3 cellular contexts compared by ENCODE assay signal in the genomic region with DNA sequence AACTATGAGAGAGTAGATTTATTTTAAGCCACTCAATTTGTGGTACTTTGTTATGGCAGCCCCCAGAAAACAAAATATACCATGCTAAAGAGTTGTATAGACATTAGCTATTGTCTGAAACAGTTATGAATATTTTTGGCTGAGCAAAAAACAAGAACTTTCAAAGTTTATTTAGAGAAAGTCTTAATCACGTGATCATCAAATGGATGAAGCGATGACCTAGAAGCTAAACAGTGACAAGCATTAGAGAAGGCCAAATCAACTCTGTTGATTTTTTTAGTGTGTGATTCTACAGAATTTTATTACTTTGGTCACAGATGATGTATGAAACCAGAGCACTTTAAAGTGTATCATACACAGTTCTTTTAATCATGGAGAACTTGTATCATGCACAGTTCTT.
TF ChIP-seq lines count a peak whose summit lies in the region.

No MANE protein-coding gene starts in this region.

TF ChIP-seq in HepG2, 621 proteins besides CTCF, POLR2A, EP300 and RAD21:
- no peak for TF ChIP-seq PCBP1 (IDR thresholded peaks at IDR 0.05; ENCODE audit: borderline replicate concordance, low read depth, low read length)
- peak; percentile 74; the same call in 1 of the 2 replicates for TF ChIP-seq RAD51 (IDR thresholded peaks at IDR 0.05; ENCODE audit: borderline replicate concordance)

TF ChIP-seq in GM12878, 131 proteins besides CTCF, POLR2A, EP300 and RAD21:
- TF ChIP-seq EED (IDR thresholded peaks at IDR 0.05; ENCODE audit: low read depth): no peak
- no peak for TF ChIP-seq PRDM15 (CRISPR knock-in tag; IDR thresholded peaks at IDR 0.05)
- TF ChIP-seq ATF7 (IDR thresholded peaks at IDR 0.05; ENCODE audit: low read depth): no peak
- peak; percentile 69; the same call in 1 of the 2 replicates for TF ChIP-seq RAD51 (IDR thresholded peaks at IDR 0.05)

TF ChIP-seq in K562, 482 proteins besides CTCF, POLR2A, EP300 and RAD21:
- no peak for TF ChIP-seq ZFP1 (CRISPR knock-in tag; IDR thresholded peaks at IDR 0.05)
- TF ChIP-seq, protein P1, sequence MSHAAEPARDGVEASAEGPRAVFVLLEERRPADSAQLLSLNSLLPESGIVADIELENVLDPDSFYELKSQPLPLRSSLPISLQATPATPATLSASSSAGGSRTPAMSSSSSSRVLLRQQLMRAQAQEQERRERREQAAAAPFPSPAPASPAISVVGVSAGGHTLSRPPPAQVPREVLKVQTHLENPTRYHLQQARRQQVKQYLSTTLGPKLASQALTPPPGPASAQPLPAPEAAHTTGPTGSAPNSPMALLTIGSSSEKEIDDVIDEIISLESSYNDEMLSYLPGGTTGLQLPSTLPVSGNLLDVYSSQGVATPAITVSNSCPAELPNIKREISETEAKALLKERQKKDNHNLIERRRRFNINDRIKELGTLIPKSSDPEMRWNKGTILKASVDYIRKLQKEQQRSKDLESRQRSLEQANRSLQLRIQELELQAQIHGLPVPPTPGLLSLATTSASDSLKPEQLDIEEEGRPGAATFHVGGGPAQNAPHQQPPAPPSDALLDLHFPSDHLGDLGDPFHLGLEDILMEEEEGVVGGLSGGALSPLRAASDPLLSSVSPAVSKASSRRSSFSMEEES (CRISPR knock-in tag; IDR thresholded peaks at IDR 0.05): peak; percentile 87
